In the genomic region with DNA sequence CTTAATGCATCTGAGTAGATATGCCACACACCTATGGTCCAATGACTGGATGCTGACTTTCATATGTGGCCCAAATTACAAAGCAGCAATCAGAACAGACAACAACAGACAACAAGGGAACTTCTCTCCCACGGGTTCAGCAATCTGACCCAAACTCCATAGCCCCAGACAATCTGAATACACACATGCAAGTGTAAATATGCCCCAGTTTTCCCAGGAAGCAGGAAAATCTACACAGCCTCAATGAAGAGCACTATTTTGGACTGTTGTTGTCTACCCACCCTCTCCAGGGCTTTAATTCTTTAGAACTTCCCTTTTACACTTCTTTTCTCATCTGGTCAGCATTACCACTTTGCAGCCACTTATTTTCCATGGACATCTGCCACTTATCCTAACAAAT, we compare ENCODE assay signal across 10 cellular contexts. TPM values are rescaled to one million over a fixed set of nuclear protein-coding genes. Genes with fewer than 3 reads are reported as not detected.
DNase-seq lines count a peak whose midpoint lies in the region; ATAC-seq and TF ChIP-seq lines count a peak whose summit lies in the region.
"Had no signal": no experiment of that assay in that cellular context is flagged by ENCODE, and none has a peak within 500 bp of the region (broad histone marks: within the 10 kb centered on the region; RNA-seq: fewer than 3 reads in every experiment).

No MANE protein-coding gene starts in this region.

- H3K4me1 Mint-ChIP-seq in activated CD8-positive, alpha-beta memory T cell treated with anti-CD3 and anti-CD28 coated beads, Interleukin-2, amount 10 ng/mL, durations not matched to agents 7 days and 5 days: peaks cover 50% of the 10 kb centered on the region
- H3K4me1 Mint-ChIP-seq in activated CD4-positive, alpha-beta memory T cell treated with anti-CD3 and anti-CD28 coated beads, Interleukin-2, amount 10 ng/mL, durations not matched to agents 7 days and 5 days: peaks cover 54% of the 10 kb centered on the region
- peaks cover 69% of the 10 kb centered on the region for H3K4me1 Mint-ChIP-seq in stimulated activated memory B cell treated with anti-CD40 and anti-IgM and Interleukin-4, amounts not matched to agents 10 μg/mL and 1 μg/mL and 100 μg/mL, for 72 hours

- peak overlapping the region; percentile 23 for H3K4me3 ChIP-seq in fibroblast of the aortic adventitia (ENCODE audit: low read depth, low read length)

- CTCF ChIA-PET in activated CD8-positive, alpha-beta memory T cell treated with anti-CD3 and anti-CD28 coated beads, Interleukin-2, amount 10 ng/mL, durations not matched to agents 7 days and 5 days (lab: Charles Lee): no interaction called here
- CTCF ChIA-PET in activated CD4-positive, alpha-beta memory T cell treated with anti-CD3 and anti-CD28 coated beads, Interleukin-2, amount 10 ng/mL, durations not matched to agents 7 days and 5 days (lab: Charles Lee): no interaction called here

- ATAC-seq in activated CD8-positive, alpha-beta memory T cell treated with anti-CD3 and anti-CD28 coated beads, Interleukin-2, amount 10 ng/mL, durations not matched to agents 7 days and 5 days: no peak
- ATAC-seq in stimulated activated memory B cell treated with anti-CD40 and anti-IgM and Interleukin-4, amounts not matched to agents 10 μg/mL and 1 μg/mL and 100 μg/mL, for 72 hours: no peak

- no peaks in the 10 kb centered on the region for H3K27me3 Mint-ChIP-seq in activated CD8-positive, alpha-beta memory T cell treated with anti-CD3 and anti-CD28 coated beads, Interleukin-2, amount 10 ng/mL, durations not matched to agents 7 days and 5 days
- no peaks in the 10 kb centered on the region for H3K27me3 Mint-ChIP-seq in activated CD4-positive, alpha-beta memory T cell treated with anti-CD3 and anti-CD28 coated beads, Interleukin-2, amount 10 ng/mL, durations not matched to agents 7 days and 5 days
- H3K27me3 Mint-ChIP-seq in stimulated activated memory B cell treated with anti-CD40 and anti-IgM and Interleukin-4, amounts not matched to agents 10 μg/mL and 1 μg/mL and 100 μg/mL, for 72 hours: no peaks in the 10 kb centered on the region

- no peak overlapping the region for H3K27ac Mint-ChIP-seq in activated CD8-positive, alpha-beta memory T cell treated with anti-CD3 and anti-CD28 coated beads, Interleukin-2, amount 10 ng/mL, durations not matched to agents 7 days and 5 days
- no peak overlapping the region for H3K27ac Mint-ChIP-seq in activated CD4-positive, alpha-beta memory T cell treated with anti-CD3 and anti-CD28 coated beads, Interleukin-2, amount 10 ng/mL, durations not matched to agents 7 days and 5 days
- H3K27ac Mint-ChIP-seq in stimulated activated memory B cell treated with anti-CD40 and anti-IgM and Interleukin-4, amounts not matched to agents 10 μg/mL and 1 μg/mL and 100 μg/mL, for 72 hours: no peak overlapping the region

- no peak for DNase-seq in activated CD8-positive, alpha-beta memory T cell treated with anti-CD3 and anti-CD28 coated beads, Interleukin-2, amount 10 ng/mL, durations not matched to agents 7 days and 5 days
- no peak for DNase-seq in activated CD8-positive, alpha-beta memory T cell treated with anti-CD3 and anti-CD28 coated beads for 24 hours
- DNase-seq in activated CD4-positive, alpha-beta memory T cell treated with anti-CD3 and anti-CD28 coated beads, Interleukin-2, amount 10 ng/mL, durations not matched to agents 7 days and 5 days: no peak
- DNase-seq in fibroblast of the aortic adventitia (ENCODE audit: low read depth) (no peak), GOT3 (lab: John Stamatoyannopoulos, UW) (no peak), EL (no peak)
- DNase-seq in activated CD8-positive, alpha-beta memory T cell treated with anti-CD3 and anti-CD28 coated beads, Interleukin-2, amount 50 U/mL, for 4 hours: no peak
- DNase-seq: effector CD8-positive, alpha-beta T cell; NCI-H226 had no signal

- no peaks in the 10 kb centered on the region for H3K9me3 Mint-ChIP-seq in activated CD8-positive, alpha-beta memory T cell treated with anti-CD3 and anti-CD28 coated beads, Interleukin-2, amount 10 ng/mL, durations not matched to agents 7 days and 5 days (ENCODE audit: low read depth)
- H3K9me3 Mint-ChIP-seq in activated CD4-positive, alpha-beta memory T cell treated with anti-CD3 and anti-CD28 coated beads, Interleukin-2, amount 10 ng/mL, durations not matched to agents 7 days and 5 days: no peaks in the 10 kb centered on the region
- H3K9me3 Mint-ChIP-seq in stimulated activated memory B cell treated with anti-CD40 and anti-IgM and Interleukin-4, amounts not matched to agents 10 μg/mL and 1 μg/mL and 100 μg/mL, for 72 hours: no peaks in the 10 kb centered on the region

- peaks cover 14% of the 10 kb centered on the region for H3K36me3 Mint-ChIP-seq in activated CD8-positive, alpha-beta memory T cell treated with anti-CD3 and anti-CD28 coated beads, Interleukin-2, amount 10 ng/mL, durations not matched to agents 7 days and 5 days
- H3K36me3 Mint-ChIP-seq in activated CD4-positive, alpha-beta memory T cell treated with anti-CD3 and anti-CD28 coated beads, Interleukin-2, amount 10 ng/mL, durations not matched to agents 7 days and 5 days (ENCODE audit: low read depth): peaks cover 20% of the 10 kb centered on the region
- H3K36me3 Mint-ChIP-seq in stimulated activated memory B cell treated with anti-CD40 and anti-IgM and Interleukin-4, amounts not matched to agents 10 μg/mL and 1 μg/mL and 100 μg/mL, for 72 hours: peaks cover 11% of the 10 kb centered on the region

- POLR2A ChIA-PET in activated CD4-positive, alpha-beta memory T cell treated with anti-CD3 and anti-CD28 coated beads, Interleukin-2, amount 10 ng/mL, durations not matched to agents 7 days and 5 days (lab: Charles Lee): interaction anchor here (1.0 kb wide), 1 partner anchor 208 kb away, joined by 3 read pairs; the partner anchor contains the start of gene CREM

- no peak for TF ChIP-seq CTCF in fibroblast of the aortic adventitia (IDR thresholded peaks at IDR 0.05; ENCODE audit: insufficient read depth, low read length)

- peak overlapping the region; percentile 31 for H3K4me3 Mint-ChIP-seq in activated CD8-positive, alpha-beta memory T cell treated with anti-CD3 and anti-CD28 coated beads, Interleukin-2, amount 10 ng/mL, durations not matched to agents 7 days and 5 days
- peak overlapping the region; percentile 36 for H3K4me3 Mint-ChIP-seq in activated CD4-positive, alpha-beta memory T cell treated with anti-CD3 and anti-CD28 coated beads, Interleukin-2, amount 10 ng/mL, durations not matched to agents 7 days and 5 days
- peak overlapping the region; percentile 36 for H3K4me3 Mint-ChIP-seq in stimulated activated memory B cell treated with anti-CD40 and anti-IgM and Interleukin-4, amounts not matched to agents 10 μg/mL and 1 μg/mL and 100 μg/mL, for 72 hours

RNA-seq across cellular contexts. Expression of gene CCNY, which starts 2.0 kb away (rescaled TPM):
- total RNA-seq in activated CD8-positive, alpha-beta memory T cell treated with anti-CD3 and anti-CD28 coated beads, Interleukin-2, amount 10 ng/mL, durations not matched to agents 7 days and 5 days: 10 to 100 TPM; 47.0 to 51.5 TPM
- 10 to 100 TPM; 49.3 to 56.7 TPM for total RNA-seq in activated CD4-positive, alpha-beta memory T cell treated with anti-CD3 and anti-CD28 coated beads, Interleukin-2, amount 10 ng/mL, durations not matched to agents 7 days and 5 days
- total RNA-seq in fibroblast of the aortic adventitia (ENCODE audit: low replicate concordance): 19.4 and 55.4 TPM in 2 replicates
